In genomic region chr6:134145786-134146185, GRCh38 we compare ENCODE assay signal across 12 cellular contexts.
DNase-seq lines count a peak whose midpoint lies in the region; ATAC-seq and TF ChIP-seq lines count a peak whose summit lies in the region.
"Had no signal": no experiment of that assay in that cellular context is flagged by ENCODE, and none has a peak within 500 bp of the region (broad histone marks: within the 10 kb centered on the region; RNA-seq: fewer than 3 reads in every experiment).

No MANE protein-coding gene starts in this region.

- no peaks in the 10 kb centered on the region for H3K9me3 ChIP-seq in Karpas-422 (ENCODE audit: low read length)

- H3K9ac ChIP-seq in Karpas-422 (ENCODE audit: low read length): no peak overlapping the region

- no peaks in the 10 kb centered on the region for H3K36me3 ChIP-seq in Karpas-422 (ENCODE audit: insufficient read depth, low read length)

- no peaks in the 10 kb centered on the region for H3K27me3 ChIP-seq in Karpas-422 (ENCODE audit: low read length)

- DNase-seq in EH (ENCODE audit: low read depth) (peak; percentile 89), Karpas-422 (peak; percentile 76), hepatic stellate cell (ENCODE audit: low spot score) (peak; percentile 24), NCI-H1105 (lab: John Stamatoyannopoulos, UW) (no peak)
- no peak for DNase-seq in activated CD8-positive, alpha-beta T cell treated with anti-CD3 and anti-CD28 coated beads for 36 hours
- no peak for DNase-seq in activated CD4-positive, alpha-beta T cell treated with anti-CD3 and anti-CD28 coated beads, Interleukin-2, amount 10 ng/mL, durations not matched to agents 7 days and 5 days
- DNase-seq: activated CD4-positive, CD25-positive, alpha-beta regulatory T cell treated with anti-CD3 and anti-CD28 coated beads, Interleukin-2, amount 50 U/mL, for 72 hours; activated naive CD4-positive, alpha-beta T cell treated with anti-CD3 and anti-CD28 coated beads, Interleukin-2, amount 50 U/mL, for 16 hours; effector CD8-positive, alpha-beta T cell had no signal

- no peaks in the 10 kb centered on the region for H3K9me2 ChIP-seq in Karpas-422 (replicated peaks; ENCODE audit: insufficient read depth, low read length)

- H3K36me3 Mint-ChIP-seq in activated CD8-positive, alpha-beta T cell treated with anti-CD3 and anti-CD28 coated beads for 36 hours (ENCODE audit: low read depth): no peaks in the 10 kb centered on the region
- H3K36me3 Mint-ChIP-seq in activated CD4-positive, alpha-beta T cell treated with anti-CD3 and anti-CD28 coated beads, Interleukin-2, amount 10 ng/mL, durations not matched to agents 7 days and 5 days (ENCODE audit: low read depth): no peaks in the 10 kb centered on the region
- H3K36me3 Mint-ChIP-seq: CD14-positive monocyte had no signal

- H3K4me1 ChIP-seq in Karpas-422 (ENCODE audit: low read length): no peaks in the 10 kb centered on the region

- no peak overlapping the region for H3K4me3 ChIP-seq in Karpas-422 (ENCODE audit: low read length)

- no peaks in the 10 kb centered on the region for H3K27me3 Mint-ChIP-seq in activated CD8-positive, alpha-beta T cell treated with anti-CD3 and anti-CD28 coated beads for 36 hours
- H3K27me3 Mint-ChIP-seq in activated CD4-positive, alpha-beta T cell treated with anti-CD3 and anti-CD28 coated beads, Interleukin-2, amount 10 ng/mL, durations not matched to agents 7 days and 5 days: no peaks in the 10 kb centered on the region

- ATAC-seq in SK-N-SH treated with all-trans-retinoic acid at 6 μM for 48 hours: peak; percentile 96
- ATAC-seq in activated CD8-positive, alpha-beta T cell treated with anti-CD3 and anti-CD28 coated beads for 36 hours: no peak
- ATAC-seq in GM21825 (IDR thresholded peaks at IDR 0.05; ENCODE audit: unreplicated experiment): no peak

- H3K79me2 ChIP-seq in Karpas-422 (ENCODE audit: low read length): no peaks in the 10 kb centered on the region

- H3K9me3 Mint-ChIP-seq in activated CD8-positive, alpha-beta T cell treated with anti-CD3 and anti-CD28 coated beads for 36 hours: no peaks in the 10 kb centered on the region
- H3K9me3 Mint-ChIP-seq in activated CD4-positive, alpha-beta T cell treated with anti-CD3 and anti-CD28 coated beads, Interleukin-2, amount 10 ng/mL, durations not matched to agents 7 days and 5 days: no peaks in the 10 kb centered on the region
- H3K9me3 Mint-ChIP-seq: CD14-positive monocyte had no signal

- H3K4me2 ChIP-seq in Karpas-422 (ENCODE audit: low read depth, low read length, poor library complexity, severe bottlenecking): no peak overlapping the region

- H2AFZ ChIP-seq in Karpas-422 (ENCODE audit: low read length): no peak overlapping the region

- CTCF ChIA-PET in activated CD8-positive, alpha-beta T cell treated with anti-CD3 and anti-CD28 coated beads for 36 hours (lab: Charles Lee): interaction anchor here (1.1 to 1.9 kb wide), 2 partner anchors 11 to 795 kb away, joined by 5 to 16 read pairs; no protein-coding TSS in a partner anchor
- CTCF ChIA-PET in activated CD4-positive, alpha-beta T cell treated with anti-CD3 and anti-CD28 coated beads, Interleukin-2, amount 10 ng/mL, durations not matched to agents 7 days and 5 days (lab: Charles Lee): interaction anchor here (1.1 to 1.5 kb wide), 2 partner anchors 23 to 24 kb away, joined by 3 read pairs; no protein-coding TSS in a partner anchor

- H4K20me1 ChIP-seq in Karpas-422 (ENCODE audit: insufficient read depth, low read depth, low read length): no peaks in the 10 kb centered on the region

- intact Hi-C loops in activated CD8-positive, alpha-beta T cell treated with anti-CD3 and anti-CD28 coated beads for 36 hours (cut with micrococcal nuclease): no loop called here

- H3K27ac Mint-ChIP-seq in activated CD8-positive, alpha-beta T cell treated with anti-CD3 and anti-CD28 coated beads for 36 hours: no peak overlapping the region
- no peak overlapping the region for H3K27ac Mint-ChIP-seq in activated CD4-positive, alpha-beta T cell treated with anti-CD3 and anti-CD28 coated beads, Interleukin-2, amount 10 ng/mL, durations not matched to agents 7 days and 5 days

- TF ChIP-seq CTCF in activated CD8-positive, alpha-beta T cell treated with anti-CD3 and anti-CD28 coated beads for 36 hours (IDR thresholded peaks at IDR 0.05): no peak

- POLR2A ChIA-PET in activated CD8-positive, alpha-beta T cell treated with anti-CD3 and anti-CD28 coated beads for 36 hours (lab: Charles Lee): interaction anchor here (0.6 kb wide), 1 partner anchor 13 kb away, joined by 3 read pairs; no protein-coding TSS in a partner anchor
- POLR2A ChIA-PET in activated CD4-positive, alpha-beta T cell treated with anti-CD3 and anti-CD28 coated beads, Interleukin-2, amount 10 ng/mL, durations not matched to agents 7 days and 5 days (lab: Charles Lee): no interaction called here

- H3K4me1 Mint-ChIP-seq in activated CD8-positive, alpha-beta T cell treated with anti-CD3 and anti-CD28 coated beads for 36 hours (ENCODE audit: low read depth): no peaks in the 10 kb centered on the region
- no peaks in the 10 kb centered on the region for H3K4me1 Mint-ChIP-seq in activated CD4-positive, alpha-beta T cell treated with anti-CD3 and anti-CD28 coated beads, Interleukin-2, amount 10 ng/mL, durations not matched to agents 7 days and 5 days

- no peak overlapping the region for H3K27ac ChIP-seq in Karpas-422 (ENCODE audit: low read length)

- H3K4me3 Mint-ChIP-seq in activated CD8-positive, alpha-beta T cell treated with anti-CD3 and anti-CD28 coated beads for 36 hours: no peak overlapping the region
- H3K4me3 Mint-ChIP-seq in activated CD4-positive, alpha-beta T cell treated with anti-CD3 and anti-CD28 coated beads, Interleukin-2, amount 10 ng/mL, durations not matched to agents 7 days and 5 days: no peak overlapping the region
- H3K4me3 Mint-ChIP-seq: CD14-positive monocyte had no signal

TF ChIP-seq in SK-N-SH treated with all-trans-retinoic acid at 6 μM for 48 hours, 23 proteins besides CTCF, POLR2A, EP300 and RAD21 (continues in another document):
- no peak for TF ChIP-seq TSHZ2 (CRISPR knock-in tag; IDR thresholded peaks at IDR 0.05)
- TF ChIP-seq ZNF70 (CRISPR knock-in tag; IDR thresholded peaks at IDR 0.05): no peak
- TF ChIP-seq ZNF565 (CRISPR knock-in tag; conservative IDR thresholded peaks at IDR 0.05; ENCODE audit: low read depth): no peak
- no peak for TF ChIP-seq TCF4 (CRISPR knock-in tag; IDR thresholded peaks at IDR 0.05; ENCODE audit: borderline replicate concordance)
- TF ChIP-seq TOX (CRISPR knock-in tag; IDR thresholded peaks at IDR 0.05; ENCODE audit: borderline replicate concordance): no peak
- no peak for TF ChIP-seq SNAI2 (CRISPR knock-in tag; IDR thresholded peaks at IDR 0.05)
- no peak for TF ChIP-seq ZFP30 (CRISPR knock-in tag; IDR thresholded peaks at IDR 0.05)
- TF ChIP-seq CREB5 (CRISPR knock-in tag; IDR thresholded peaks at IDR 0.05; ENCODE audit: low read depth): no peak
- TF ChIP-seq CSDC2 (CRISPR knock-in tag; IDR thresholded peaks at IDR 0.05): no peak
- TF ChIP-seq CSRNP3 (CRISPR knock-in tag; IDR thresholded peaks at IDR 0.05): no peak
- TF ChIP-seq PPARA (CRISPR knock-in tag; IDR thresholded peaks at IDR 0.05; ENCODE audit: borderline replicate concordance): no peak

Comparison
In these comparisons a context has a peak if more than half of its experiments do, and no peak if none do; other contexts are left out.
1. DNase-seq: peak in EH (single experiment), Karpas-422 (single experiment) and hepatic stellate cell (single experiment); none in activated CD8-positive, alpha-beta T cell treated with anti-CD3 and anti-CD28 coated beads for 36 hours (single experiment), activated CD4-positive, alpha-beta T cell treated with anti-CD3 and anti-CD28 coated beads, Interleukin-2, amount 10 ng/mL, durations not matched to agents 7 days and 5 days (single experiment) and NCI-H1105 (single experiment).